Comparison of ENCODE assay signal across 8 cellular contexts in the genomic region with DNA sequence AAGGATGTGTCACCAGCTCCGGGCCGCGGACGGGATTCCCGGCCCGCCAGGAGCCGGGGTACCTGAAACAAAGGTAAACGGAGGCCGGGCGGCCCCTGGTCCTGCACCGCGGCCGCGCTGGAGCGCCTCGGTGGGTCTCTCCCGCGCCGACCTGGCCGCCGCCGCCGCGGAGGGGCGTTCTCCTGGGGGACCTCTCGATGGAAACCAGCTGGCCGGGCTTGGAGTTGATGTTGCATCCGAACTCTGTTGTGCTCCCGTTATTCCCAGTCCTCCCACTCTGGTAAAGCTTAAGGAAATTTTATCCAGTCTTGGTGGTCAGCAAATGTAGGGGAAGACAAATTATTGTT. TPM values are rescaled to one million over a fixed set of nuclear protein-coding genes. Genes with fewer than 3 reads are reported as not detected.
DNase-seq lines count a peak whose midpoint lies in the region; ATAC-seq, FAIRE-seq and TF ChIP-seq lines count a peak whose summit lies in the region.

No MANE protein-coding gene starts in this region.

- FAIRE-seq in endothelial cell of umbilical vein (lab: Jason Lieb, UNC): no peak

- peaks cover 12 to 32% (median 22%) of the 10 kb centered on the region in 5 donors for H3K27me3 Mint-ChIP-seq in naive thymus-derived CD8-positive, alpha-beta T cell

- BruUV-seq in PC-9 (replicated peaks; lab: Mats Ljungman, UMichigan): TSS peak; percentile 64
- BruUV-seq in endothelial cell of umbilical vein (replicated peaks; lab: Mats Ljungman, UMichigan): TSS peak; percentile 48

- peak overlapping the region; percentile 74 for H3K4me3 ChIP-seq in AG04449 (ENCODE audit: low read depth, low read length)
- peak overlapping the region; percentile 85 for H3K4me3 ChIP-seq in PC-9
- H3K4me3 ChIP-seq in endothelial cell of umbilical vein (replicated peaks in 1 of 3; ENCODE audit: insufficient read depth in 1 of 3, low read depth in 1 of 3, low read length in 3 of 3): peak overlapping the region; percentile 61 to 95 (median 92)

- POLR2A ChIA-PET in AG04449 (lab: Yijun Ruan, JAX): interaction anchor here (0.9 to 1.4 kb wide), 5 partner anchors 17 to 230 kb away, joined by 3 to 4 read pairs (median 4); partner anchors contain the start of gene MSL2
- POLR2A ChIA-PET in PC-9 (lab: Charles Lee; ENCODE audit: unreplicated experiment): no interaction called here
- POLR2A ChIA-PET in endothelial cell of umbilical vein (lab: Charles Lee): interaction anchor here (0.9 to 1.3 kb wide), 4 partner anchors 25 to 1171 kb away, joined by 3 to 7 read pairs (median 4); partner anchors contain the start of gene EPHB1
- POLR2A ChIA-PET in naive thymus-derived CD8-positive, alpha-beta T cell (lab: Charles Lee): no interaction called here

- H3K36me3 ChIP-seq in PC-9 (ENCODE audit: low read depth): no peaks in the 10 kb centered on the region
- no peaks in the 10 kb centered on the region for H3K36me3 ChIP-seq in endothelial cell of umbilical vein (ENCODE audit: control insufficient read depth in 2 of 2, extremely low read depth in 1 of 2, insufficient read depth in 2 of 2, low read length in 2 of 2)

- no peak for TF ChIP-seq POLR2A in endothelial cell of umbilical vein (IDR thresholded peaks at IDR 0.05; ENCODE audit: low read depth, low read length)

- H3K9me1 ChIP-seq in endothelial cell of umbilical vein (replicated peaks; ENCODE audit: control insufficient read depth, extremely low read depth, insufficient read depth, low read length): no peaks in the 10 kb centered on the region

- H3K27ac ChIP-seq in PC-9 (peak overlapping the region; percentile 49), endothelial cell of umbilical vein (ENCODE audit: insufficient read depth, low read depth, low read length) (peak overlapping the region; percentile 63)

- ATAC-seq in GM19463 (IDR thresholded peaks at IDR 0.05; ENCODE audit: unreplicated experiment): peak; percentile 10
- ATAC-seq in naive thymus-derived CD8-positive, alpha-beta T cell: no peak

- H3K27ac Mint-ChIP-seq in naive thymus-derived CD8-positive, alpha-beta T cell: peak overlapping the region in 2 of 10 donors; percentile 22 to 66

- H4K20me1 ChIP-seq in PC-9 (ENCODE audit: insufficient read depth) (no peaks in the 10 kb centered on the region), endothelial cell of umbilical vein (replicated peaks; ENCODE audit: control insufficient read depth, extremely low read depth, insufficient read depth, low read length) (no peaks in the 10 kb centered on the region)

- peaks cover 0 to 14% (median 12%) of the 10 kb centered on the region in 4 donors for H3K4me1 Mint-ChIP-seq in naive thymus-derived CD8-positive, alpha-beta T cell

- no peaks in the 10 kb centered on the region; the same call in 1 of the 2 replicates for H3K9me3 ChIP-seq in PC-9 (ENCODE audit: insufficient read depth, low read depth)
- no peaks in the 10 kb centered on the region for H3K9me3 ChIP-seq in endothelial cell of umbilical vein (replicated peaks; ENCODE audit: control insufficient read depth, insufficient read depth, low read length)

- CTCF ChIA-PET in AG04449 (lab: Yijun Ruan, JAX): interaction anchor here (2.4 to 3.7 kb wide), 2 partner anchors 47 to 77 kb away, joined by 10 to 23 read pairs; no protein-coding TSS in a partner anchor
- CTCF ChIA-PET in PC-9 (lab: Charles Lee): interaction anchor here (1.0 kb wide), 1 partner anchor 44 kb away, joined by 3 read pairs; no protein-coding TSS in a partner anchor
- CTCF ChIA-PET in endothelial cell of umbilical vein (lab: Charles Lee): interaction anchor here (1.1 to 4.0 kb wide), 4 partner anchors 26 to 786 kb away, joined by 3 to 52 read pairs (median 10); partner anchors contain the start of gene STAG1

- peaks cover 32% of the 10 kb centered on the region for H3K4me1 ChIP-seq in PC-9 (replicated peaks; ENCODE audit: insufficient read depth)
- H3K4me1 ChIP-seq in endothelial cell of umbilical vein (ENCODE audit: control insufficient read depth, extremely low read depth, insufficient read depth, low read length): peaks cover 10% of the 10 kb centered on the region

- H3K9me2 ChIP-seq in PC-9 (ENCODE audit: insufficient read depth): peaks cover 3% of the 10 kb centered on the region; the same call in 1 of the 2 replicates

- no peak for DNase-seq in AG04449 (ENCODE audit: low read depth, low spot score)
- DNase-seq in PC-9: no peak
- DNase-seq in endothelial cell of umbilical vein (ENCODE audit: low read depth, low spot score): no peak
- DNase-seq in naive thymus-derived CD8-positive, alpha-beta T cell: no peak
- no peak for DNase-seq in MV-4-11 (lab: John Stamatoyannopoulos, UW)
- DNase-seq in kidney tubule cell (ENCODE audit: low spot score): no peak
- DNase-seq in epidermal melanocyte (ENCODE audit: insufficient read length, low spot score): no peak

- H3K9me3 Mint-ChIP-seq in naive thymus-derived CD8-positive, alpha-beta T cell: peaks cover 0 to 14% (median 9%) of the 10 kb centered on the region in 9 donors

- H3K4me3 Mint-ChIP-seq in naive thymus-derived CD8-positive, alpha-beta T cell: peak overlapping the region; percentile 65 to 88 (median 83)

- H3K27me3 ChIP-seq in PC-9 (ENCODE audit: insufficient read depth, low read depth) (no peaks in the 10 kb centered on the region), endothelial cell of umbilical vein (ENCODE audit: control insufficient read depth in 2 of 2, insufficient read depth in 2 of 2, low read length in 2 of 2) (peaks cover 0 to 6% of the 10 kb centered on the region in 2 experiments)

- intact Hi-C loops in PC-9 (cut with micrococcal nuclease; ENCODE audit: unreplicated experiment): loop anchor here (1.0 kb wide), 1 partner anchor 76 kb away; no protein-coding TSS in a partner anchor
- intact Hi-C loops in endothelial cell of umbilical vein (cut with micrococcal nuclease): loop anchor here (1.0 kb wide), 3 partner anchors 76 to 1086 kb away; partner anchors contain the start of gene MSL2

- H3F3A ChIP-seq in PC-9 (ENCODE audit: insufficient read depth, low read depth): peaks cover 7% of the 10 kb centered on the region; the same call in 1 of the 2 replicates

- H3K4me2 ChIP-seq in PC-9 (peak overlapping the region; percentile 92), endothelial cell of umbilical vein (ENCODE audit: insufficient read depth, low read length) (peak overlapping the region; percentile 86)

- dilution Hi-C loops in endothelial cell of umbilical vein (cut with MboI; ENCODE audit: extremely low pct_ligation_motif_present, low sequenced_read_pairs): no loop called here

- peak overlapping the region; percentile 88 for H3K9ac ChIP-seq in endothelial cell of umbilical vein (replicated peaks; ENCODE audit: extremely low read depth, insufficient read depth, low read length)

- peaks cover 0 to 5% (median 0%) of the 10 kb centered on the region in 3 donors for H3K36me3 Mint-ChIP-seq in naive thymus-derived CD8-positive, alpha-beta T cell

- H2AFZ ChIP-seq in PC-9: peak overlapping the region; percentile 89
- H2AFZ ChIP-seq in endothelial cell of umbilical vein (ENCODE audit: low read depth, low read length): peak overlapping the region; percentile 67

- no peak for TF ChIP-seq CTCF in AG04449 (IDR thresholded peaks at IDR 0.05; ENCODE audit: insufficient read depth, low read length, missing control alignments)
- no peak for TF ChIP-seq CTCF in PC-9 (conservative IDR thresholded peaks at IDR 0.05)
- no peak for TF ChIP-seq CTCF in endothelial cell of umbilical vein (IDR thresholded peaks at IDR 0.05; ENCODE audit: extremely low read depth in 1 of 2, insufficient read depth in 1 of 2, low read depth in 1 of 2, low read length in 2 of 2)

- H3K79me2 ChIP-seq in PC-9 (ENCODE audit: low read depth) (peaks cover 51% of the 10 kb centered on the region), endothelial cell of umbilical vein (ENCODE audit: control insufficient read depth, insufficient read depth, low read length) (no peaks in the 10 kb centered on the region)

TF ChIP-seq in endothelial cell of umbilical vein, 7 proteins besides CTCF, POLR2A, EP300 and RAD21:
- no peak for TF ChIP-seq POLR2AphosphoS5 (IDR thresholded peaks at IDR 0.05; ENCODE audit: insufficient read depth, low read depth, low read length)
- no peak for TF ChIP-seq EZH2 (IDR thresholded peaks at IDR 0.05; ENCODE audit: borderline replicate concordance, low read depth, low read length, severe bottlenecking)
- no peak for TF ChIP-seq JUN (IDR thresholded peaks at IDR 0.05; ENCODE audit: borderline replicate concordance, insufficient read depth, insufficient read length, low read depth)
- TF ChIP-seq GATA2 (IDR thresholded peaks at IDR 0.05; ENCODE audit: insufficient read depth, insufficient read length, low read depth, low read length): no peak
- no peak for TF ChIP-seq MYC (IDR thresholded peaks at IDR 0.05; ENCODE audit: low read depth, low read length)
- TF ChIP-seq, protein P1, sequence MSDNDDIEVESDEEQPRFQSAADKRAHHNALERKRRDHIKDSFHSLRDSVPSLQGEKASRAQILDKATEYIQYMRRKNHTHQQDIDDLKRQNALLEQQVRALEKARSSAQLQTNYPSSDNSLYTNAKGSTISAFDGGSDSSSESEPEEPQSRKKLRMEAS (IDR thresholded peaks at IDR 0.05; ENCODE audit: insufficient read depth, insufficient read length): no peak
- no peak for TF ChIP-seq FOS (IDR thresholded peaks at IDR 0.05; ENCODE audit: borderline replicate concordance, insufficient read depth, low read length)

RNA-seq across cellular contexts. Expression of gene PPP2R3A, which starts 0.8 kb away (rescaled TPM):
- 30.0 and 42.6 TPM in 2 replicates for total RNA-seq in PC-9 (2021)
- total RNA-seq in endothelial cell of umbilical vein: 13.8 and 14.6 TPM in 2 replicates
- 3.1 and 3.3 TPM in 2 replicates for polyA plus RNA-seq in endothelial cell of umbilical vein
- polyA plus RNA-seq in endothelial cell of umbilical vein (2011; cell fraction: cytosol; rRNA removed): 4.5 and 4.9 TPM in 2 replicates
- polyA plus RNA-seq in endothelial cell of umbilical vein (2011; cell fraction: nucleus; rRNA removed): 5.2 and 5.8 TPM in 2 replicates
- 7.0 and 7.6 TPM in 2 replicates for polyA plus RNA-seq in endothelial cell of umbilical vein (2012)
- 18.2 and 21.0 TPM in 2 replicates for polyA minus RNA-seq in endothelial cell of umbilical vein
- polyA minus RNA-seq in endothelial cell of umbilical vein (2011; cell fraction: cytosol; rRNA and poly(A)+ RNA removed): 0.41 TPM
- 20.0 and 26.3 TPM in 2 replicates for polyA minus RNA-seq in endothelial cell of umbilical vein (2011; cell fraction: nucleus; rRNA and poly(A)+ RNA removed)
- 1 to 10 TPM; 1.0 to 1.1 TPM for total RNA-seq in naive thymus-derived CD8-positive, alpha-beta T cell
- polyA plus RNA-seq in naive thymus-derived CD8-positive, alpha-beta T cell: under 1 TPM; 0.35 to 0.56 (median 0.51) TPM

Comparison
In these comparisons a context has a peak if more than half of its experiments do, and no peak if none do; other contexts are left out.
1. POLR2A ChIA-PET loops: an anchor here in AG04449 (0.9 to 1.4 kb wide) and endothelial cell of umbilical vein (0.9 to 1.3 kb wide); none called in PC-9 and naive thymus-derived CD8-positive, alpha-beta T cell.